In genomic region chr6:89977808-89978748, GRCh38 we compare ENCODE assay signal across 13 cellular contexts.
DNase-seq lines count a peak whose midpoint lies in the region; ATAC-seq and TF ChIP-seq lines count a peak whose summit lies in the region.
"Had no signal": no experiment of that assay in that cellular context is flagged by ENCODE, and none has a peak within 500 bp of the region (broad histone marks: within the 10 kb centered on the region; RNA-seq: fewer than 3 reads in every experiment).

No MANE protein-coding gene starts in this region.

- H3K4me1 ChIP-seq in left lung (peaks cover 0 to 6% of the 10 kb centered on the region in 2 donors), vagina (peaks cover 10% of the 10 kb centered on the region), prostate gland (replicated peaks) (no peaks in the 10 kb centered on the region)

- WGBS in prostate gland = 49% methylated on average over 8 of the region's 8 CpGs

- DNase-seq in AG10803 (ENCODE audit: low read depth) = peak; percentile 55
- DNase-seq in NCI-H2081 (lab: John Stamatoyannopoulos, UW) = peak; percentile 41 to 84
- DNase-seq in astrocyte of the spinal cord (ENCODE audit: low read depth, low spot score) = peak; percentile 63
- DNase-seq in left lung = no peak
- DNase-seq in foreskin melanocyte = no peak
- DNase-seq in anterior cingulate cortex (lab: John Stamatoyannopoulos, UW) = no peak
- no peak for DNase-seq in vagina (ENCODE audit: extremely low spot score in 2 of 2)
- no peak for DNase-seq in prostate gland (ENCODE audit: low spot score)
- DNase-seq: activated CD4-positive, alpha-beta T cell treated with anti-CD3 and anti-CD28 coated beads, Interleukin-2, amount 50 U/mL, for 4 hours; amniotic stem cell; KG1; nephron progenitor cell had no signal

- no peaks in the 10 kb centered on the region for H3K27me3 ChIP-seq in left lung
- H3K27me3 ChIP-seq in vagina = no peaks in the 10 kb centered on the region
- no peaks in the 10 kb centered on the region for H3K27me3 ChIP-seq in prostate gland (replicated peaks; ENCODE audit: insufficient read depth)

- H3K36me3 ChIP-seq in left lung (no peaks in the 10 kb centered on the region), vagina (no peaks in the 10 kb centered on the region), prostate gland (no peaks in the 10 kb centered on the region)

- TF ChIP-seq POLR2A in vagina (IDR thresholded peaks at IDR 0.05) (no peak), prostate gland (IDR thresholded peaks at IDR 0.05) (no peak)

- ATAC-seq in left lung = peak; percentile 67
- ATAC-seq: Panc1 had no signal

- in situ Hi-C loops in astrocyte of the spinal cord (cut with HindIII; ENCODE audit: low sequenced_read_pairs) = no loop called here

- intact Hi-C loops in left lung (cut with DNase I) (loop anchor here in 1 of 2 donors (10.0 kb wide), 1 partner anchor 317 kb away; the partner anchor contains the start of gene BACH2), vagina (cut with DNase I) (no loop called here), prostate gland (cut with DNase I) (loop anchor here (10.0 kb wide), 1 partner anchor 237 kb away; no protein-coding TSS in a partner anchor)

- TF ChIP-seq CTCF in AG10803 (conservative IDR thresholded peaks at IDR 0.05; ENCODE audit: low read length) (no peak), astrocyte of the spinal cord (IDR thresholded peaks at IDR 0.05; ENCODE audit: low read depth, low read length) (no peak), left lung (IDR thresholded peaks at IDR 0.05) (no peak), vagina (IDR thresholded peaks at IDR 0.05) (no peak), prostate gland (IDR thresholded peaks at IDR 0.05) (no peak)

- peak overlapping the region in 1 of 2 donors; percentile 16 for H3K27ac ChIP-seq in left lung
- H3K27ac ChIP-seq in vagina = no peak overlapping the region
- no peak overlapping the region for H3K27ac ChIP-seq in prostate gland

- H3K9me3 ChIP-seq in left lung (no peaks in the 10 kb centered on the region), vagina (no peaks in the 10 kb centered on the region), prostate gland (no peaks in the 10 kb centered on the region)

- H3K4me3 ChIP-seq in AG10803 (ENCODE audit: low read length) (no peak overlapping the region), astrocyte of the spinal cord (ENCODE audit: low read depth, low read length) (no peak overlapping the region), left lung (no peak overlapping the region), vagina (no peak overlapping the region), prostate gland (no peak overlapping the region)

Comparison
In these comparisons a context has a peak if more than half of its experiments do, and no peak if none do; other contexts are left out.
1. DNase-seq: peak in AG10803 (single experiment), NCI-H2081 (2 of 2) and astrocyte of the spinal cord (single experiment); none in left lung (0 of 2), foreskin melanocyte (single experiment), anterior cingulate cortex (0 of 58), vagina (0 of 2) and prostate gland (single experiment).